11 cellular contexts compared by ENCODE assay signal in the genomic region with DNA sequence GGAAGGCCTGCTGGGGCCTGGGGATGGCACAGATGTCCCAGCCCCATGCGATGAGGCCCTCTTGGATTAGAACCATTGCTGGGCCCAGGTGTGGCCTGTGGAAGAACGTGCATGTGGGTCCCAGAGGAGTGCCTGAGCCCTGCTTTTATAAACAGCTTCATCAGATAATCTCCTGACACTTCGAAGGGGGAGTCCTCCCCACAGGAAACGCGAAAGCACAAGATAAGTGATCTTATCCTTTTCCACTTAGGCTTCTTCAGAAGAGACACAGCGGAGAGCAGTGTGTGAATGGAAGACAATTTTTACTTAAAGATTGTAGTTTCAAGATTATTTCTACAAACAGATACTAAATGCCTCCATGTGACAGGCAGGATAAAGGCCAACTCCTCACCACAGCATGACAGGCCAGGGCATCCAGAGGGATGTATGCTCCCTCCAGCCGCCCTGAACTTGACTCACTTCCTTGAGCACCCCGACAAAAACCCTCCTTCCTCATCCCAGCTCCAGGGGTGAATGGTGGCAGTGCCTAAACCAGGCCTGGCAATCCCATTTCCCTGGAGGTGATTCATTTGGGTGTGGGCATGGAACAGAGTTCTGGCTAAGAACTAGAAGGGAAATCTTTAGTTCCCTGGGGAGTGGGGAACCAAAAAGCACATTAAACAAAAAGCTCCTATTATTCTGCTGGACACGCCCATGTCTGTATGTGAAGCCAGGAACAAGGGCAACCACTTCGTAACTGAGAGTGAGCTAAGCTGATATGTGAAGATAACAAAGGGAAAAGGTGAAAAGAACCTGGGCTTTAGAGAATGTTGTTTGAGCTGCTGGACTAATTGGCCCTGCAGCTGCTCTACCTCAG. TPM values are rescaled to one million over a fixed set of nuclear protein-coding genes. Genes with fewer than 3 reads are reported as not detected.
DNase-seq lines count a peak whose midpoint lies in the region; TF ChIP-seq lines count a peak whose summit lies in the region.
"Had no signal": no experiment of that assay in that cellular context is flagged by ENCODE, and none has a peak within 500 bp of the region (broad histone marks: within the 10 kb centered on the region; RNA-seq: fewer than 3 reads in every experiment).

No MANE protein-coding gene starts in this region.

- CTCF ChIA-PET in CD4-positive, alpha-beta memory T cell (lab: Charles Lee; ENCODE audit: partially characterized antibody): no interaction called here

- H3K9me3 Mint-ChIP-seq in CD4-positive, alpha-beta memory T cell: peaks cover 0 to 2% (median 0%) of the 10 kb centered on the region in 8 donors

- peaks cover 21% of the 10 kb centered on the region for H3K4me1 ChIP-seq in left ventricle myocardium inferior
- no peaks in the 10 kb centered on the region for H3K4me1 ChIP-seq in CD4-positive, alpha-beta memory T cell (ENCODE audit: insufficient read depth, low read length)

- no peak overlapping the region for H3K27ac Mint-ChIP-seq in CD4-positive, alpha-beta memory T cell

- intact Hi-C loops in left ventricle myocardium inferior (cut with micrococcal nuclease): no loop called here
- intact Hi-C loops in CD4-positive, alpha-beta memory T cell (cut with micrococcal nuclease): no loop called here

- no peak overlapping the region for H3K4me3 Mint-ChIP-seq in CD4-positive, alpha-beta memory T cell

- no peak for TF ChIP-seq CTCF in left ventricle myocardium inferior (IDR thresholded peaks at IDR 0.05; ENCODE audit: borderline replicate concordance)

- H3K36me3 Mint-ChIP-seq in CD4-positive, alpha-beta memory T cell: no peaks in the 10 kb centered on the region

- POLR2A ChIA-PET in CD4-positive, alpha-beta memory T cell (lab: Charles Lee; ENCODE audit: partially characterized antibody): no interaction called here

- peaks cover 0 to 1% of the 10 kb centered on the region in 2 donors for H3K27me3 Mint-ChIP-seq in CD4-positive, alpha-beta memory T cell

- peak overlapping the region; percentile 27 for H3K27ac ChIP-seq in left ventricle myocardium inferior (replicated peaks)
- no peak overlapping the region for H3K27ac ChIP-seq in CD4-positive, alpha-beta memory T cell (ENCODE audit: low read depth, low read length)
- H3K27ac ChIP-seq: brain microvascular endothelial cell had no signal

- H3K36me3 ChIP-seq in left ventricle myocardium inferior: no peaks in the 10 kb centered on the region
- no peaks in the 10 kb centered on the region for H3K36me3 ChIP-seq in CD4-positive, alpha-beta memory T cell (ENCODE audit: insufficient read depth, low read length)
- H3K36me3 ChIP-seq: brain microvascular endothelial cell had no signal

- DNase-seq in EH (ENCODE audit: low read depth) (peak; percentile 1), LHCN-M2 (ENCODE audit: low read depth) (peak; percentile 53), SK-N-DZ (ENCODE audit: low spot score) (peak; percentile 40), left ventricle myocardium inferior (no peak), ACHN (no peak), GF-D8 (lab: John Stamatoyannopoulos, UW) (no peak)
- no peak for DNase-seq in activated CD4-positive, CD25-positive, alpha-beta regulatory T cell (lab: John Stamatoyannopoulos, UW)
- no peak for DNase-seq in CD4-positive, alpha-beta memory T cell
- DNase-seq: brain microvascular endothelial cell, IMR-90, T-helper 9 cell had no signal

- no peaks in the 10 kb centered on the region for H3K27me3 ChIP-seq in left ventricle myocardium inferior (ENCODE audit: low read depth)
- H3K27me3 ChIP-seq in CD4-positive, alpha-beta memory T cell (ENCODE audit: insufficient read depth, low read length): no peaks in the 10 kb centered on the region
- H3K27me3 ChIP-seq: brain microvascular endothelial cell had no signal

- peaks cover 0 to 11% (median 4%) of the 10 kb centered on the region in 4 donors for H3K4me1 Mint-ChIP-seq in CD4-positive, alpha-beta memory T cell

- H3K9me3 ChIP-seq in left ventricle myocardium inferior (replicated peaks): no peaks in the 10 kb centered on the region
- H3K9me3 ChIP-seq in CD4-positive, alpha-beta memory T cell (ENCODE audit: control insufficient read depth in 1 of 2, low read length in 2 of 2): no peaks in the 10 kb centered on the region

- in situ Hi-C loops in ACHN (cut with HindIII; ENCODE audit: low pct_ligation_motif_present, low pct_unique_long_range_greater_than_20kb, low sequenced_read_pairs): no loop called here

- H3K4me3 ChIP-seq in left ventricle myocardium inferior: no peak overlapping the region
- H3K4me3 ChIP-seq in CD4-positive, alpha-beta memory T cell (ENCODE audit: low read length in 2 of 2): no peak overlapping the region

RNA-seq across cellular contexts. Expression of a gene that starts 56.2 kb away (rescaled TPM):
- total RNA-seq in LHCN-M2 (2014; rRNA removed): 0.06 TPM in 2 replicates
- 0.06 TPM for polyA plus RNA-seq in LHCN-M2 (2012)
- 9.7 and 13.9 TPM in 2 replicates for polyA plus RNA-seq in SK-N-DZ (2014; cell fraction: cytosol; rRNA removed)
- polyA plus RNA-seq in SK-N-DZ (2014; cell fraction: nucleus; rRNA removed): 8.8 and 9.9 TPM in 2 replicates
- total RNA-seq in left ventricle myocardium inferior: 0.22 TPM
- not detected for total RNA-seq in CD4-positive, alpha-beta memory T cell
- polyA plus RNA-seq in CD4-positive, alpha-beta memory T cell: under 1 TPM in 1 of 2 donors, not detected in 1; 0.47 TPM
- total RNA-seq: IMR-90 had no signal
- polyA plus RNA-seq: IMR-90 had no signal

Comparison
In these comparisons a context has a peak if more than half of its experiments do, and no peak if none do; other contexts are left out.
1. DNase-seq: peak in EH (single experiment), LHCN-M2 (single experiment) and SK-N-DZ (single experiment); none in left ventricle myocardium inferior (single experiment), activated CD4-positive, CD25-positive, alpha-beta regulatory T cell (0 of 4), ACHN (single experiment), GF-D8 (single experiment) and CD4-positive, alpha-beta memory T cell (0 of 5).